ENCODE assay signal across 10 cellular contexts in genomic region chrX:40573763-40574162, GRCh38. TPM values are rescaled to one million over a fixed set of nuclear protein-coding genes. Genes with fewer than 3 reads are reported as not detected.
DNase-seq lines count a peak whose midpoint lies in the region; ATAC-seq, FAIRE-seq and TF ChIP-seq lines count a peak whose summit lies in the region.
"Had no signal": no experiment of that assay in that cellular context is flagged by ENCODE, and none has a peak within 500 bp of the region (broad histone marks: within the 10 kb centered on the region; RNA-seq: fewer than 3 reads in every experiment).

No MANE protein-coding gene starts in this region.

- DNase-seq in T-helper 2 cell (peak in 4 of 5 experiments; percentile 9 to 48 (median 12)), NCI-H82 (lab: John Stamatoyannopoulos, UW) (peak; percentile 32), GM12878 (ENCODE audit: low read depth, low spot score) (no peak), small intestine (peak; percentile 7), AG08396 (ENCODE audit: low spot score) (no peak), DMS153 treated with DMSO at 0.1 percent for 48 hours (lab: John Stamatoyannopoulos, UW; ENCODE audit: unreplicated experiment) (no peak), hepatic stellate cell (ENCODE audit: low spot score) (no peak)
- DNase-seq in T-helper 2 cell treated with Interferon-gamma antibody and Interleukin-4, amounts not matched to agents 5 μg/mL and 100 μg/mL, for 36 hours (ENCODE audit: low spot score), result no peak

- H3K27ac ChIP-seq in GM12878 (ENCODE audit: control insufficient read depth, insufficient read depth) (no peak overlapping the region), small intestine (ENCODE audit: low read depth in 1 of 2, low read length in 1 of 2) (no peak overlapping the region)

- POLR2A ChIA-PET in GM12878 (lab: Charles Lee), result interaction anchor here (0.7 kb wide), 1 partner anchor 15 kb away, joined by 6 read pairs; no protein-coding TSS in a partner anchor

- BruUV-seq in GM12878 (replicated peaks; lab: Mats Ljungman, UMichigan), result no TSS peak

- 0% methylated on average over 2 of the region's 2 CpGs for WGBS in GM12878 (ENCODE audit: insufficient coverage, insufficient replicate concordance, low lambda C conversion rate, missing lambda C conversion rate)
- 48 to 53% (median 51%) methylated on average over 2 of the region's 2 CpGs for WGBS in small intestine, 3 donors

- peak; percentile 86 to 90 (median 87) for TF ChIP-seq CTCF in GM12878 (IDR thresholded peaks at IDR 0.05 in 2 of 3, conservative IDR thresholded peaks at IDR 0.05 in 1 of 3; ENCODE audit: control insufficient read depth in 2 of 3, extremely low read depth in 1 of 3, insufficient read depth in 1 of 3, low read depth in 3 of 3, low read length in 3 of 3)

- TF ChIP-seq POLR2A in GM12878 (IDR thresholded peaks at IDR 0.05; ENCODE audit: low read depth, low read length), result no peak

- H3K36me3 Mint-ChIP-seq in T-helper 2 cell treated with Interferon-gamma antibody and Interleukin-4, amounts not matched to agents 5 μg/mL and 100 μg/mL, for 36 hours (ENCODE audit: low read depth), result no peaks in the 10 kb centered on the region

- H4K20me1 ChIP-seq in GM12878 (ENCODE audit: control insufficient read depth, insufficient read depth), result no peaks in the 10 kb centered on the region

- H3K36me3 ChIP-seq in GM12878 (ENCODE audit: control insufficient read depth in 2 of 2, insufficient read depth in 2 of 2, low read length in 1 of 2), result no peaks in the 10 kb centered on the region
- H3K36me3 ChIP-seq in small intestine (ENCODE audit: control insufficient read depth in 2 of 2, insufficient read depth in 2 of 2, low read length in 2 of 2), result no peaks in the 10 kb centered on the region

- no peaks in the 10 kb centered on the region for H3K9me3 Mint-ChIP-seq in T-helper 2 cell treated with Interferon-gamma antibody and Interleukin-4, amounts not matched to agents 5 μg/mL and 100 μg/mL, for 36 hours

- in situ Hi-C loops in GM12878 (cut with MboI), result no loop called here

- ATAC-seq in GM12878, result peak; percentile 72

- no peak overlapping the region for H3K4me3 Mint-ChIP-seq in T-helper 2 cell treated with Interferon-gamma antibody and Interleukin-4, amounts not matched to agents 5 μg/mL and 100 μg/mL, for 36 hours

- intact Hi-C loops in GM12878 (cut with micrococcal nuclease; ENCODE audit: unreplicated experiment), result loop anchor here (5.0 kb wide), 1 partner anchor 74 kb away; the partner anchor contains the start of gene CXorf38

- SMC1A ChIA-PET in GM12878 (lab: Charles Lee; ENCODE audit: uncharacterized antibody, unreplicated experiment), result interaction anchor here (0.7 to 2.5 kb wide), 4 partner anchors 28 to 454 kb away, joined by 3 to 6 read pairs (median 5); no protein-coding TSS in a partner anchor

- FAIRE-seq in GM12878 (lab: Jason Lieb, UNC), result peak; percentile 79
- no peak for FAIRE-seq in small intestine (lab: Jason Lieb, UNC)

- peaks cover 9% of the 10 kb centered on the region for H3K4me1 Mint-ChIP-seq in T-helper 2 cell treated with Interferon-gamma antibody and Interleukin-4, amounts not matched to agents 5 μg/mL and 100 μg/mL, for 36 hours (ENCODE audit: low read depth)

- no peak overlapping the region for H3K9ac ChIP-seq in GM12878 (ENCODE audit: control insufficient read depth, insufficient read depth, low read length)

- peak; percentile 48 for TF ChIP-seq RAD21 in GM12878 (IDR thresholded peaks at IDR 0.05; ENCODE audit: insufficient read depth, low read depth, low read length)

- H2AFZ ChIP-seq in GM12878 (ENCODE audit: control insufficient read depth, low read depth, low read length), result no peak overlapping the region

- H3K4me3 ChIP-seq in GM12878 (no peak overlapping the region), small intestine (ENCODE audit: low read depth in 1 of 2, low read length in 2 of 2) (no peak overlapping the region)

- CTCF ChIA-PET in GM12878 (lab: Yijun Ruan, JAX), result interaction anchor here (0.6 to 5.4 kb wide), 7 partner anchors 8 to 764 kb away, joined by 3 to 50 read pairs (median 3); no protein-coding TSS in a partner anchor

- H3K27me3 ChIP-seq in GM12878 (replicated peaks in 1 of 2; ENCODE audit: control insufficient read depth in 2 of 2, insufficient read depth in 2 of 2, low read length in 1 of 2), result no peaks in the 10 kb centered on the region
- H3K27me3 ChIP-seq in small intestine (ENCODE audit: control insufficient read depth in 2 of 2, insufficient read depth in 2 of 2, low read length in 2 of 2), result peaks cover 0 to 3% of the 10 kb centered on the region in 2 donors

- TF ChIP-seq EP300 in GM12878 (IDR thresholded peaks at IDR 0.05; ENCODE audit: borderline replicate concordance in 1 of 2, control insufficient read depth in 1 of 2, low read depth in 2 of 2, low read length in 2 of 2), result no peak

- H3K9me3 ChIP-seq in GM12878 (replicated peaks; ENCODE audit: control insufficient read depth, insufficient read depth, low read length) (no peaks in the 10 kb centered on the region), small intestine (ENCODE audit: control insufficient read depth, low read depth) (no peaks in the 10 kb centered on the region)

- no peak overlapping the region for H3K4me2 ChIP-seq in GM12878 (ENCODE audit: control insufficient read depth, insufficient read depth)

- no peaks in the 10 kb centered on the region for H3K79me2 ChIP-seq in GM12878 (ENCODE audit: control insufficient read depth, insufficient read depth, low read length)

- RAD21 ChIA-PET in GM12878 (lab: Charles Lee; ENCODE audit: unreplicated experiment), result interaction anchor here (0.7 to 1.4 kb wide), 2 partner anchors 23 to 29 kb away, joined by 3 to 7 read pairs; no protein-coding TSS in a partner anchor

- H3K27me3 Mint-ChIP-seq in T-helper 2 cell treated with Interferon-gamma antibody and Interleukin-4, amounts not matched to agents 5 μg/mL and 100 μg/mL, for 36 hours (ENCODE audit: low read depth), result no peaks in the 10 kb centered on the region

- H3K4me1 ChIP-seq in GM12878 (ENCODE audit: control insufficient read depth, insufficient read depth, low read length), result peaks cover 3% of the 10 kb centered on the region; the same call in 1 of the 2 replicates
- H3K4me1 ChIP-seq in small intestine (ENCODE audit: control insufficient read depth in 2 of 2, insufficient read depth in 1 of 2, low read depth in 1 of 2, low read length in 1 of 2), result no peaks in the 10 kb centered on the region

- no peak overlapping the region for H3K27ac Mint-ChIP-seq in T-helper 2 cell treated with Interferon-gamma antibody and Interleukin-4, amounts not matched to agents 5 μg/mL and 100 μg/mL, for 36 hours

TF ChIP-seq in GM12878, 131 proteins besides CTCF, POLR2A, EP300 and RAD21 (continues in another document):
- 0 out of 2 replicates have a peak, but pooled peaks have one; percentile 49 for TF ChIP-seq YY1 (IDR thresholded peaks at IDR 0.05; ENCODE audit: low read depth, low read length)
- no peak for TF ChIP-seq POLR2AphosphoS5 (IDR thresholded peaks at IDR 0.05; ENCODE audit: low read length)
- TF ChIP-seq ZNF207 (IDR thresholded peaks at IDR 0.05; ENCODE audit: borderline replicate concordance), result no peak
- TF ChIP-seq, protein P1, sequence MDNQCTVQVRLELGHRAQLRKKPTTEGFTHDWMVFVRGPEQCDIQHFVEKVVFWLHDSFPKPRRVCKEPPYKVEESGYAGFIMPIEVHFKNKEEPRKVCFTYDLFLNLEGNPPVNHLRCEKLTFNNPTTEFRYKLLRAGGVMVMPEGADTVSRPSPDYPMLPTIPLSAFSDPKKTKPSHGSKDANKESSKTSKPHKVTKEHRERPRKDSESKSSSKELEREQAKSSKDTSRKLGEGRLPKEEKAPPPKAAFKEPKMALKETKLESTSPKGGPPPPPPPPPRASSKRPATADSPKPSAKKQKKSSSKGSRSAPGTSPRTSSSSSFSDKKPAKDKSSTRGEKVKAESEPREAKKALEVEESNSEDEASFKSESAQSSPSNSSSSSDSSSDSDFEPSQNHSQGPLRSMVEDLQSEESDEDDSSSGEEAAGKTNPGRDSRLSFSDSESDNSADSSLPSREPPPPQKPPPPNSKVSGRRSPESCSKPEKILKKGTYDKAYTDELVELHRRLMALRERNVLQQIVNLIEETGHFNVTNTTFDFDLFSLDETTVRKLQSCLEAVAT (IDR thresholded peaks at IDR 0.05), result no peak
- TF ChIP-seq GABPA (IDR thresholded peaks at IDR 0.05; ENCODE audit: low read depth), result no peak

RNA-seq across cellular contexts. Expression of gene ATP6AP2, which starts 7.0 kb away (rescaled TPM):
- total RNA-seq in GM12878 (2013; cell fraction: nucleolus; rRNA removed), result 85.4 and 87.3 TPM in 2 replicates
- total RNA-seq in GM12878 (2014; rRNA removed), result 36.3 and 46.0 TPM in 2 replicates
- 47.4 and 50.0 TPM in 2 replicates for total RNA-seq in GM12878 (2014; rRNA removed; fragmentation: Illumina TruSeq; extraction: Trizol)
- total RNA-seq in GM12878 (2021), result 52.4 and 59.4 TPM in 2 replicates
- 29.3 TPM for polyA plus RNA-seq in GM12878 (2011; ENCODE audit: low read depth)
- 132 and 141 TPM in 2 replicates for polyA plus RNA-seq in GM12878 (2011; rRNA removed)
- 63.6 and 65.6 TPM in 2 replicates for polyA plus RNA-seq in GM12878 (2011; cell fraction: cytosol; rRNA removed)
- 32.0 and 47.3 TPM in 2 replicates for polyA plus RNA-seq in GM12878 (2011; cell fraction: nucleus; rRNA removed)
- 46.0 and 49.0 TPM in 2 replicates for polyA plus RNA-seq in GM12878 (2012)
- 88.1 and 94.4 TPM in 2 replicates for polyA plus RNA-seq in GM12878 (2014; fragmentation: Illumina TruSeq; extraction: Trizol)
- polyA plus RNA-seq in GM12878 (2014; fragmentation: Nextera tagmentation; extraction: Ambion mirVana), result 10 to 100 TPM; 45.5 to 59.5 TPM
- polyA plus RNA-seq in GM12878 (2014; rRNA removed), result 35.3 and 42.5 TPM in 2 replicates
- 100 to 1,000 TPM; 121 to 130 TPM for polyA plus RNA-seq in GM12878 (2016; fragmentation: Nextera tagmentation; extraction: Ambion mirVana)
- 72.2 and 97.9 TPM in 2 replicates for polyA minus RNA-seq in GM12878 (2011; rRNA and poly(A)+ RNA removed)
- 31.7 and 33.9 TPM in 2 replicates for polyA minus RNA-seq in GM12878 (2011; cell fraction: cytosol; rRNA and poly(A)+ RNA removed)
- polyA minus RNA-seq in GM12878 (2011; cell fraction: nucleus; rRNA and poly(A)+ RNA removed), result 17.2 and 26.7 TPM in 2 replicates
- polyA plus RNA-seq in small intestine, result 10 to 100 TPM; 13.0 to 58.7 (median 19.5) TPM

RNA-seq across cellular contexts. Expression of gene MPC1L, which starts 49.5 kb away (rescaled TPM):
- not detected in 2 replicates for total RNA-seq in GM12878 (2013; cell fraction: nucleolus; rRNA removed)
- total RNA-seq in GM12878 (2014; rRNA removed), result not detected in 2 replicates
- not detected in 2 replicates for total RNA-seq in GM12878 (2014; rRNA removed; fragmentation: Illumina TruSeq; extraction: Trizol)
- total RNA-seq in GM12878 (2021), result not detected in 2 replicates
- not detected for polyA plus RNA-seq in GM12878 (2011; ENCODE audit: low read depth)
- polyA plus RNA-seq in GM12878 (2011; rRNA removed), result not detected in 2 replicates
- polyA plus RNA-seq in GM12878 (2011; cell fraction: cytosol; rRNA removed), result not detected in 2 replicates
- not detected in 2 replicates for polyA plus RNA-seq in GM12878 (2011; cell fraction: nucleus; rRNA removed)
- not detected in 2 replicates for polyA plus RNA-seq in GM12878 (2012)
- polyA plus RNA-seq in GM12878 (2014; fragmentation: Illumina TruSeq; extraction: Trizol), result not detected in 2 replicates
- not detected for polyA plus RNA-seq in GM12878 (2014; fragmentation: Nextera tagmentation; extraction: Ambion mirVana)
- polyA plus RNA-seq in GM12878 (2014; rRNA removed), result not detected in 2 replicates
- not detected for polyA plus RNA-seq in GM12878 (2016; fragmentation: Nextera tagmentation; extraction: Ambion mirVana)
- polyA minus RNA-seq in GM12878 (2011; rRNA and poly(A)+ RNA removed), result not detected in 2 replicates
- polyA minus RNA-seq in GM12878 (2011; cell fraction: cytosol; rRNA and poly(A)+ RNA removed), result not detected in 2 replicates
- not detected in 2 replicates for polyA minus RNA-seq in GM12878 (2011; cell fraction: nucleus; rRNA and poly(A)+ RNA removed)
- polyA plus RNA-seq in small intestine, result not detected
- total RNA-seq: activated CD8-positive, alpha-beta memory T cell treated with anti-CD3 and anti-CD28 coated beads for 36 hours; pulmonary artery endothelial cell had no signal

Comparison
In these comparisons a context has a peak if more than half of its experiments do, and no peak if none do; other contexts are left out.
1. DNase-seq: peak in T-helper 2 cell (4 of 5), NCI-H82 (single experiment) and small intestine (single experiment); none in T-helper 2 cell treated with Interferon-gamma antibody and Interleukin-4, amounts not matched to agents 5 μg/mL and 100 μg/mL, for 36 hours (single experiment), GM12878 (single experiment), AG08396 (single experiment), DMS153 treated with DMSO at 0.1 percent for 48 hours (single experiment) and hepatic stellate cell (single experiment).